Comparison of ENCODE assay signal across 8 cellular contexts in the genomic region with DNA sequence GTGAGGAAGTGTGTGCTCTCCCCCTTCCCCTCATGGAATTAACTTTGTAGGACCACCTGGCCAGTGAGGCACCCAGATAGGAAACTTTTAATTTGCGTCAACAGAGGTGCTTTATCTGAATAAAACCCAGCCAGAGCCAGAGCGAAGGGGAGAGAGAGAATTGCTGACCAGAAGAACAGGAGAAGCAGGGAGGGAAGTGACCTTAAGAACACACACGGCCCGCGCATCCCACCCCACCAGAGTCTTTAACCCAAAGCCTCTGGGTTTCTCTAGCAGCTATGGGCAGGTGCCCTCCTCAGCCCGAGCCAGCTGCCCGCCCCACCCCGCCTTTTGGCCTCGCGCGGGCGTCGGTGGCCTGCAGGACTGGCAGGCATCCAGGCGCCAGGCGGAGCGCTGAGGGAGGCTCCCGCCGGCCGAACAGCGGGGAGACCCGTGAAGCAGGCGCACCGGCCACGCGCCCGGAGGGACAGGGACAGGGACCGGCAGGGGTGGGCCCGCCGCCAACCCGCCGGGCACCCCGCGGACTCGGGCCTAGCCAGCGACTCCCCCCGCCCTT. TPM values are rescaled to one million over a fixed set of nuclear protein-coding genes. Genes with fewer than 3 reads are reported as not detected.
DNase-seq lines count a peak whose midpoint lies in the region; ATAC-seq lines count a peak whose summit lies in the region.

No MANE protein-coding gene starts in this region.

- WGBS in aorta, 2 donors = 0% methylated on average over 12 to 36 of the region's 36 CpGs

- no peak for DNase-seq in CD8-positive, alpha-beta memory T cell
- DNase-seq in NCI-H510A treated with DMSO at 0.1 percent for 48 hours (lab: John Stamatoyannopoulos, UW) = peak; percentile 42
- DNase-seq in activated T-cell treated with anti-CD3 and anti-CD28 coated beads, Interleukin-2, amount 50 U/mL, for 48 hours = peak; percentile 71 to 75
- peak; percentile 56 for DNase-seq in fibroblast of peridontal ligament (ENCODE audit: extremely low read depth)
- no peak for DNase-seq in naive B cell
- DNase-seq in aorta = peak; percentile 85 to 94

- intact Hi-C loops in aorta (cut with DNase I) = loop anchor here in 1 of 2 donors (10.0 kb wide), 1 partner anchor 128 kb away; a partner anchor contains a TSS

- POLR2A ChIA-PET in CD8-positive, alpha-beta memory T cell (lab: Charles Lee) = interaction anchor here (0.6 to 2.3 kb wide), 17 partner anchors 8 to 336 kb away, joined by 3 to 52 read pairs (median 5); a partner anchor contains a TSS

- peak; percentile 38 for ATAC-seq in GM19025 (IDR thresholded peaks at IDR 0.05; ENCODE audit: low read depth, unreplicated experiment)
- ATAC-seq in HG03139 (IDR thresholded peaks at IDR 0.05; ENCODE audit: unreplicated experiment) = peak; percentile 25
- peak; percentile 14 to 16 for ATAC-seq in naive B cell (ENCODE audit: low read depth in 2 of 2)
- ATAC-seq in aorta (ENCODE audit: low FRiP score) = peak; percentile 85

- no peaks in the 10 kb centered on the region for H3K9me3 ChIP-seq in CD8-positive, alpha-beta memory T cell (ENCODE audit: low read length)
- H3K9me3 ChIP-seq in aorta (ENCODE audit: control insufficient read depth, low read length) = no peaks in the 10 kb centered on the region

- peak overlapping the region; percentile 68 for H3K4me3 ChIP-seq in CD8-positive, alpha-beta memory T cell (ENCODE audit: low read length)
- H3K4me3 ChIP-seq in aorta (ENCODE audit: low read length in 2 of 2) = peak overlapping the region; percentile 67 to 86

- H3K27ac ChIP-seq in CD8-positive, alpha-beta memory T cell (ENCODE audit: low read depth, low read length) = peak overlapping the region; percentile 93
- H3K27ac ChIP-seq in aorta (ENCODE audit: low read depth in 1 of 2, low read length in 2 of 2) = peak overlapping the region; percentile 89 to 98

- peak overlapping the region; percentile 96 to 99 (median 98) for H3K4me3 Mint-ChIP-seq in CD8-positive, alpha-beta memory T cell
- H3K4me3 Mint-ChIP-seq in naive B cell = peak overlapping the region; percentile 94 to 99 (median 98)

- H3K27me3 Mint-ChIP-seq in CD8-positive, alpha-beta memory T cell = peaks cover 0 to 5% of the 10 kb centered on the region in 2 donors
- peaks cover 0 to 6% (median 0%) of the 10 kb centered on the region in 3 donors for H3K27me3 Mint-ChIP-seq in naive B cell

- peaks cover 68% of the 10 kb centered on the region for H3K4me1 ChIP-seq in CD8-positive, alpha-beta memory T cell (ENCODE audit: insufficient read depth, low read length)
- H3K4me1 ChIP-seq in aorta (ENCODE audit: control insufficient read depth in 1 of 2, insufficient read depth in 2 of 2, low read length in 2 of 2) = no peaks in the 10 kb centered on the region

- peaks cover 0 to 5% (median 0%) of the 10 kb centered on the region in 5 donors for H3K9me3 Mint-ChIP-seq in CD8-positive, alpha-beta memory T cell
- peaks cover 0 to 5% (median 0%) of the 10 kb centered on the region in 7 donors for H3K9me3 Mint-ChIP-seq in naive B cell

- H3K36me3 Mint-ChIP-seq in CD8-positive, alpha-beta memory T cell = peaks cover 0 to 35% (median 19%) of the 10 kb centered on the region in 3 donors
- peaks cover 5 to 7% of the 10 kb centered on the region in 2 donors for H3K36me3 Mint-ChIP-seq in naive B cell

- H3K27ac Mint-ChIP-seq in CD8-positive, alpha-beta memory T cell = peak overlapping the region; percentile 97 to 100 (median 99)
- peak overlapping the region; percentile 94 to 100 (median 100) for H3K27ac Mint-ChIP-seq in naive B cell

- no peaks in the 10 kb centered on the region for H3K27me3 ChIP-seq in CD8-positive, alpha-beta memory T cell (ENCODE audit: insufficient read depth, low read length, poor library complexity, severe bottlenecking)
- H3K27me3 ChIP-seq in aorta (ENCODE audit: control insufficient read depth in 1 of 2, insufficient read depth in 2 of 2, low read length in 1 of 2) = no peaks in the 10 kb centered on the region

- H3K4me1 Mint-ChIP-seq in CD8-positive, alpha-beta memory T cell = peaks cover 60 to 80% (median 77%) of the 10 kb centered on the region in 3 donors
- H3K4me1 Mint-ChIP-seq in naive B cell = peaks cover 45 to 60% (median 59%) of the 10 kb centered on the region in 3 donors

- CTCF ChIA-PET in CD8-positive, alpha-beta memory T cell (lab: Charles Lee) = interaction anchor here (0.9 to 2.3 kb wide), 14 partner anchors 8 to 354 kb away, joined by 3 to 12 read pairs (median 4); a partner anchor contains a TSS

- no peaks in the 10 kb centered on the region for H3K36me3 ChIP-seq in CD8-positive, alpha-beta memory T cell (ENCODE audit: insufficient read depth, low read length)
- H3K36me3 ChIP-seq in aorta (ENCODE audit: control insufficient read depth in 1 of 2, insufficient read depth in 2 of 2, low read length in 1 of 2) = no peaks in the 10 kb centered on the region

RNA-seq across cellular contexts. Expression of a gene that starts 0.6 kb away (rescaled TPM):
- 100 to 1,000 TPM in 1 of 2 experiments, 10 to 100 TPM in 1; 95.2 to 108 TPM for total RNA-seq in CD8-positive, alpha-beta memory T cell
- 63.2 TPM for polyA plus RNA-seq in CD8-positive, alpha-beta memory T cell
- polyA plus RNA-seq in naive B cell (ENCODE audit: low read depth in 6 of 6) (10 to 100 TPM; 16.2 to 38.2 (median 32.9) TPM), aorta (10 to 100 TPM in 1 of 2 donors, 1 to 10 TPM in 1; 8.4 to 10.5 TPM)
- total RNA-seq in aorta = 10 to 100 TPM; 35.7 to 50.6 TPM

Comparison
In these comparisons a context has a peak if more than half of its experiments do, and no peak if none do; other contexts are left out.
1. DNase-seq: peak in NCI-H510A treated with DMSO at 0.1 percent for 48 hours (single experiment), activated T-cell treated with anti-CD3 and anti-CD28 coated beads, Interleukin-2, amount 50 U/mL, for 48 hours (2 of 2), fibroblast of peridontal ligament (single experiment) and aorta (2 of 2); none in CD8-positive, alpha-beta memory T cell (0 of 5) and naive B cell (single experiment).
2. ATAC-seq: peak in every context shown above with its lines; median percentile 85 in aorta; 38 in GM19025; 25 in HG03139; 15 in naive B cell.